In genomic region chr16:689175-689897, GRCh38 we compare ENCODE assay signal across 8 cellular contexts. TPM values are rescaled to one million over a fixed set of nuclear protein-coding genes. Genes with fewer than 3 reads are reported as not detected.
DNase-seq lines count a peak whose midpoint lies in the region; ATAC-seq and TF ChIP-seq lines count a peak whose summit lies in the region.

No MANE protein-coding gene starts in this region.

- no peaks in the 10 kb centered on the region for H3K4me1 ChIP-seq in iPS-18a (ENCODE audit: control insufficient read depth, low read depth, low read length)

- H3K27ac Mint-ChIP-seq in HFFc6 = peak overlapping the region; percentile 72
- peak overlapping the region; percentile 66 for H3K27ac Mint-ChIP-seq in activated T-helper 1 cell treated with anti-CD3 and anti-CD28 coated beads, Interleukin-12 subunit alpha, Interleukin-12 subunit beta, Interleukin-2, Interleukin-4 antibody, amounts not matched to agents 30 ng/mL and 10 ng/mL and 1 ng/mL, durations not matched to agents 14 hours and 24 hours and 36 hours
- peak overlapping the region; percentile 90 for H3K27ac Mint-ChIP-seq in stimulated activated memory B cell treated with anti-CD40 and anti-IgM and Interleukin-4, amounts not matched to agents 10 μg/mL and 1 μg/mL and 100 μg/mL, for 72 hours

- H3K9me3 ChIP-seq in iPS-18a (ENCODE audit: control insufficient read depth, low read depth, low read length) = no peaks in the 10 kb centered on the region

- TF ChIP-seq CTCF in HFFc6 (IDR thresholded peaks at IDR 0.05) = no peak

- peak overlapping the region; percentile 67 for H3K9ac ChIP-seq in iPS-18a (ENCODE audit: low read length)

- peaks cover 37% of the 10 kb centered on the region for H3K27me3 ChIP-seq in iPS-18a (ENCODE audit: control insufficient read depth, insufficient read depth, low read length)

- peaks cover 17% of the 10 kb centered on the region for H3K27me3 Mint-ChIP-seq in HFFc6 (ENCODE audit: insufficient read depth)
- peaks cover 9% of the 10 kb centered on the region for H3K27me3 Mint-ChIP-seq in activated T-helper 1 cell treated with anti-CD3 and anti-CD28 coated beads, Interleukin-12 subunit alpha, Interleukin-12 subunit beta, Interleukin-2, Interleukin-4 antibody, amounts not matched to agents 30 ng/mL and 10 ng/mL and 1 ng/mL, durations not matched to agents 14 hours and 24 hours and 36 hours (ENCODE audit: insufficient read depth)
- peaks cover 11% of the 10 kb centered on the region for H3K27me3 Mint-ChIP-seq in stimulated activated memory B cell treated with anti-CD40 and anti-IgM and Interleukin-4, amounts not matched to agents 10 μg/mL and 1 μg/mL and 100 μg/mL, for 72 hours

- no peak for ATAC-seq in stimulated activated memory B cell treated with anti-CD40 and anti-IgM and Interleukin-4, amounts not matched to agents 10 μg/mL and 1 μg/mL and 100 μg/mL, for 72 hours
- no peak for ATAC-seq in HG03175 (IDR thresholded peaks at IDR 0.05; ENCODE audit: unreplicated experiment)
- ATAC-seq in HG03565 (IDR thresholded peaks at IDR 0.05; ENCODE audit: unreplicated experiment) = no peak

- peaks cover 11% of the 10 kb centered on the region; the same call in 1 of the 2 replicates for H3K4me1 Mint-ChIP-seq in HFFc6 (ENCODE audit: low read depth)
- H3K4me1 Mint-ChIP-seq in activated T-helper 1 cell treated with anti-CD3 and anti-CD28 coated beads, Interleukin-12 subunit alpha, Interleukin-12 subunit beta, Interleukin-2, Interleukin-4 antibody, amounts not matched to agents 30 ng/mL and 10 ng/mL and 1 ng/mL, durations not matched to agents 14 hours and 24 hours and 36 hours (ENCODE audit: low read depth) = peaks cover 10% of the 10 kb centered on the region
- peaks cover 43% of the 10 kb centered on the region for H3K4me1 Mint-ChIP-seq in stimulated activated memory B cell treated with anti-CD40 and anti-IgM and Interleukin-4, amounts not matched to agents 10 μg/mL and 1 μg/mL and 100 μg/mL, for 72 hours

- no peak overlapping the region for H3K27ac ChIP-seq in iPS-18a (ENCODE audit: low read length)

- H3K9me3 Mint-ChIP-seq in HFFc6 = no peaks in the 10 kb centered on the region
- H3K9me3 Mint-ChIP-seq in activated T-helper 1 cell treated with anti-CD3 and anti-CD28 coated beads, Interleukin-12 subunit alpha, Interleukin-12 subunit beta, Interleukin-2, Interleukin-4 antibody, amounts not matched to agents 30 ng/mL and 10 ng/mL and 1 ng/mL, durations not matched to agents 14 hours and 24 hours and 36 hours = no peaks in the 10 kb centered on the region
- H3K9me3 Mint-ChIP-seq in stimulated activated memory B cell treated with anti-CD40 and anti-IgM and Interleukin-4, amounts not matched to agents 10 μg/mL and 1 μg/mL and 100 μg/mL, for 72 hours = peaks cover 5% of the 10 kb centered on the region

- H3K36me3 ChIP-seq in iPS-18a (ENCODE audit: control insufficient read depth, low read depth, low read length) = no peaks in the 10 kb centered on the region

- peaks cover 9% of the 10 kb centered on the region for H3K36me3 Mint-ChIP-seq in HFFc6 (ENCODE audit: low read depth)
- H3K36me3 Mint-ChIP-seq in activated T-helper 1 cell treated with anti-CD3 and anti-CD28 coated beads, Interleukin-12 subunit alpha, Interleukin-12 subunit beta, Interleukin-2, Interleukin-4 antibody, amounts not matched to agents 30 ng/mL and 10 ng/mL and 1 ng/mL, durations not matched to agents 14 hours and 24 hours and 36 hours (ENCODE audit: low read depth) = peaks cover 3% of the 10 kb centered on the region
- peaks cover 7% of the 10 kb centered on the region for H3K36me3 Mint-ChIP-seq in stimulated activated memory B cell treated with anti-CD40 and anti-IgM and Interleukin-4, amounts not matched to agents 10 μg/mL and 1 μg/mL and 100 μg/mL, for 72 hours

- peak overlapping the region; percentile 86 for H3K4me3 ChIP-seq in iPS-18a (ENCODE audit: low read length)

- no peak for DNase-seq in HFFc6
- DNase-seq in activated T-helper 1 cell treated with anti-CD3 and anti-CD28 coated beads, Interleukin-12 subunit alpha, Interleukin-12 subunit beta, Interleukin-2, Interleukin-4 antibody, amounts not matched to agents 30 ng/mL and 10 ng/mL and 1 ng/mL, durations not matched to agents 14 hours and 24 hours and 36 hours (ENCODE audit: low spot score) = no peak
- DNase-seq in effector CD8-positive, alpha-beta T cell (lab: John Stamatoyannopoulos, UW) = no peak
- no peak for DNase-seq in SW480 (ENCODE audit: low spot score)

- H3K4me3 Mint-ChIP-seq in HFFc6 = peak overlapping the region; percentile 93
- peak overlapping the region; percentile 82 for H3K4me3 Mint-ChIP-seq in activated T-helper 1 cell treated with anti-CD3 and anti-CD28 coated beads, Interleukin-12 subunit alpha, Interleukin-12 subunit beta, Interleukin-2, Interleukin-4 antibody, amounts not matched to agents 30 ng/mL and 10 ng/mL and 1 ng/mL, durations not matched to agents 14 hours and 24 hours and 36 hours
- H3K4me3 Mint-ChIP-seq in stimulated activated memory B cell treated with anti-CD40 and anti-IgM and Interleukin-4, amounts not matched to agents 10 μg/mL and 1 μg/mL and 100 μg/mL, for 72 hours = peak overlapping the region; percentile 89

- intact Hi-C loops in activated T-helper 1 cell treated with anti-CD3 and anti-CD28 coated beads, Interleukin-12 subunit alpha, Interleukin-12 subunit beta, Interleukin-2, Interleukin-4 antibody, amounts not matched to agents 30 ng/mL and 10 ng/mL and 1 ng/mL, durations not matched to agents 14 hours and 24 hours and 36 hours (cut with micrococcal nuclease) = no loop called here

RNA-seq across cellular contexts. Expression of gene WDR24, which starts 0.9 kb away (rescaled TPM):
- 1 to 10 TPM; 8.1 to 9.9 (median 8.7) TPM for total RNA-seq in HFFc6 (2021; fragmentation: NEBNext Ultra II Directional; extraction: Animal tissue kit (Norgen Biotek cat#: 25700))
- total RNA-seq in activated T-helper 1 cell treated with anti-CD3 and anti-CD28 coated beads, Interleukin-12 subunit alpha, Interleukin-12 subunit beta, Interleukin-2, Interleukin-4 antibody, amounts not matched to agents 30 ng/mL and 10 ng/mL and 1 ng/mL, durations not matched to agents 14 hours and 24 hours and 36 hours = 21.6 and 22.1 TPM in 2 replicates

RNA-seq across cellular contexts. Expression of gene JMJD8, which starts 5.2 kb away (rescaled TPM):
- total RNA-seq in HFFc6 (2021; fragmentation: NEBNext Ultra II Directional; extraction: Animal tissue kit (Norgen Biotek cat#: 25700)) = 10 to 100 TPM in 2 of 6 experiments, 1 to 10 TPM in 4; 7.6 to 10.6 (median 9.3) TPM
- total RNA-seq in activated T-helper 1 cell treated with anti-CD3 and anti-CD28 coated beads, Interleukin-12 subunit alpha, Interleukin-12 subunit beta, Interleukin-2, Interleukin-4 antibody, amounts not matched to agents 30 ng/mL and 10 ng/mL and 1 ng/mL, durations not matched to agents 14 hours and 24 hours and 36 hours = 63.4 and 71.4 TPM in 2 replicates

RNA-seq across cellular contexts. Expression of gene STUB1, which starts 9.1 kb away (rescaled TPM):
- total RNA-seq in HFFc6 (2021; fragmentation: NEBNext Ultra II Directional; extraction: Animal tissue kit (Norgen Biotek cat#: 25700)) = 100 to 1,000 TPM; 128 to 161 (median 141) TPM
- total RNA-seq in activated T-helper 1 cell treated with anti-CD3 and anti-CD28 coated beads, Interleukin-12 subunit alpha, Interleukin-12 subunit beta, Interleukin-2, Interleukin-4 antibody, amounts not matched to agents 30 ng/mL and 10 ng/mL and 1 ng/mL, durations not matched to agents 14 hours and 24 hours and 36 hours = 94.0 and 95.4 TPM in 2 replicates

RNA-seq across cellular contexts. Expression of gene RHBDL1, which starts 13.9 kb away (rescaled TPM):
- 1 to 10 TPM; 1.4 to 2.3 (median 1.7) TPM for total RNA-seq in HFFc6 (2021; fragmentation: NEBNext Ultra II Directional; extraction: Animal tissue kit (Norgen Biotek cat#: 25700))
- total RNA-seq in activated T-helper 1 cell treated with anti-CD3 and anti-CD28 coated beads, Interleukin-12 subunit alpha, Interleukin-12 subunit beta, Interleukin-2, Interleukin-4 antibody, amounts not matched to agents 30 ng/mL and 10 ng/mL and 1 ng/mL, durations not matched to agents 14 hours and 24 hours and 36 hours = 0.71 and 1.1 TPM in 2 replicates

RNA-seq across cellular contexts. Expression of gene FBXL16, which starts 16.3 kb away (rescaled TPM):
- under 1 TPM in 1 of 6 experiments, not detected in 5; 0.05 TPM for total RNA-seq in HFFc6 (2021; fragmentation: NEBNext Ultra II Directional; extraction: Animal tissue kit (Norgen Biotek cat#: 25700))
- total RNA-seq in activated T-helper 1 cell treated with anti-CD3 and anti-CD28 coated beads, Interleukin-12 subunit alpha, Interleukin-12 subunit beta, Interleukin-2, Interleukin-4 antibody, amounts not matched to agents 30 ng/mL and 10 ng/mL and 1 ng/mL, durations not matched to agents 14 hours and 24 hours and 36 hours = 6.3 and 7.6 TPM in 2 replicates
